8 cellular contexts compared by ENCODE assay signal in genomic region chr9:133113928-133114351, GRCh38. TPM values are rescaled to one million over a fixed set of nuclear protein-coding genes. Genes with fewer than 3 reads are reported as not detected.
DNase-seq lines count a peak whose midpoint lies in the region; ATAC-seq, FAIRE-seq and TF ChIP-seq lines count a peak whose summit lies in the region.

No MANE protein-coding gene starts in this region.

- no peak for TF ChIP-seq CTCF in GM12878 (IDR thresholded peaks at IDR 0.05 in 2 of 3, conservative IDR thresholded peaks at IDR 0.05 in 1 of 3; ENCODE audit: control insufficient read depth in 2 of 3, extremely low read depth in 1 of 3, insufficient read depth in 1 of 3, low read depth in 3 of 3, low read length in 3 of 3)

- ATAC-seq in Right ventricle myocardium inferior = peak; percentile 21
- no peak for ATAC-seq in GM12878
- no peak for ATAC-seq in GM19455 (IDR thresholded peaks at IDR 0.05; ENCODE audit: unreplicated experiment)
- no peak for ATAC-seq in GM18867 (IDR thresholded peaks at IDR 0.05; ENCODE audit: unreplicated experiment)

- H3K27ac ChIP-seq in GM12878 (ENCODE audit: control insufficient read depth, insufficient read depth) = peak overlapping the region; percentile 88
- peak overlapping the region; percentile 22 to 72 for H3K27ac ChIP-seq in mucosa of rectum (ENCODE audit: low read depth in 2 of 2, low read length in 2 of 2)

- H3K36me3 ChIP-seq in GM12878 (ENCODE audit: control insufficient read depth in 2 of 2, insufficient read depth in 2 of 2, low read length in 1 of 2) (peaks cover 9% of the 10 kb centered on the region in 2 experiments; a peak in 3 of 4 replicates), mucosa of rectum (ENCODE audit: control insufficient read depth in 2 of 2, insufficient read depth in 2 of 2, low read length in 2 of 2) (peaks cover 11 to 20% of the 10 kb centered on the region in 2 donors)

- FAIRE-seq in GM12878 (lab: Jason Lieb, UNC) = no peak

- no peak overlapping the region for H3K4me3 ChIP-seq in GM12878
- H3K4me3 ChIP-seq in mucosa of rectum (ENCODE audit: low read length in 2 of 2) = peak overlapping the region in 1 of 2 donors; percentile 7

- SMC1A ChIA-PET in GM12878 (lab: Charles Lee; ENCODE audit: uncharacterized antibody, unreplicated experiment) = interaction anchor here (1.0 to 3.9 kb wide), 7 partner anchors 10 to 96 kb away, joined by 3 to 44 read pairs (median 6); no protein-coding TSS in a partner anchor

- H3K9me3 ChIP-seq in GM12878 (replicated peaks; ENCODE audit: control insufficient read depth, insufficient read depth, low read length) (no peaks in the 10 kb centered on the region), mucosa of rectum (ENCODE audit: control insufficient read depth in 2 of 2, low read length in 2 of 2) (no peaks in the 10 kb centered on the region)

- no peak for TF ChIP-seq POLR2A in GM12878 (IDR thresholded peaks at IDR 0.05; ENCODE audit: low read depth, low read length)

- intact Hi-C loops in Right ventricle myocardium inferior (cut with DNase I) = no loop called here
- intact Hi-C loops in cardiac septum (cut with DNase I) = no loop called here
- intact Hi-C loops in GM12878 (cut with micrococcal nuclease; ENCODE audit: unreplicated experiment) = loop anchor here (2.0 kb wide), 1 partner anchor 31 kb away; no protein-coding TSS in a partner anchor

- H3K4me2 ChIP-seq in GM12878 (ENCODE audit: control insufficient read depth, insufficient read depth) = peak overlapping the region; percentile 87

- in situ Hi-C loops in GM12878 (cut with MboI) = no loop called here

- DNase-seq in Right ventricle myocardium inferior (ENCODE audit: missing footprints) = peak; percentile 72
- no peak for DNase-seq in cardiac septum (ENCODE audit: low spot score)
- DNase-seq in GM12878 (ENCODE audit: low read depth, low spot score) = no peak
- DNase-seq in effector CD4-positive, alpha-beta T cell = no peak
- DNase-seq in H4 (ENCODE audit: low spot score) = no peak

- H3K9ac ChIP-seq in GM12878 (ENCODE audit: control insufficient read depth, insufficient read depth, low read length) (peak overlapping the region; percentile 73), mucosa of rectum (ENCODE audit: low read depth in 1 of 2, low read length in 2 of 2) (peak overlapping the region; percentile 8 to 18)

- POLR2A ChIA-PET in GM12878 (lab: Charles Lee) = interaction anchor here (1.0 to 7.3 kb wide), 7 partner anchors 17 to 128 kb away, joined by 3 to 66 read pairs (median 20); partner anchors contain the start of gene GTF3C5

- no peak overlapping the region for H2AFZ ChIP-seq in GM12878 (ENCODE audit: control insufficient read depth, low read depth, low read length)

- RAD21 ChIA-PET in GM12878 (lab: Charles Lee; ENCODE audit: unreplicated experiment) = interaction anchor here (0.9 to 14.4 kb wide), 5 partner anchors 10 to 83 kb away, joined by 3 to 219 read pairs (median 4); partner anchors contain the start of gene GTF3C5

- peaks cover 57% of the 10 kb centered on the region for H3K4me1 ChIP-seq in GM12878 (ENCODE audit: control insufficient read depth, insufficient read depth, low read length)
- H3K4me1 ChIP-seq in mucosa of rectum (ENCODE audit: control insufficient read depth in 2 of 2, insufficient read depth in 2 of 2, low read length in 2 of 2) = peaks cover 49 to 57% of the 10 kb centered on the region in 2 donors

- CTCF ChIA-PET in GM12878 (lab: Yijun Ruan, JAX) = interaction anchor here (0.8 to 22.5 kb wide), 7 partner anchors 12 to 92 kb away, joined by 3 to 401 read pairs (median 9); no protein-coding TSS in a partner anchor

- H4K20me1 ChIP-seq in GM12878 (ENCODE audit: control insufficient read depth, insufficient read depth) = no peaks in the 10 kb centered on the region; the same call in 1 of the 2 replicates

- TF ChIP-seq EP300 in GM12878 (IDR thresholded peaks at IDR 0.05; ENCODE audit: borderline replicate concordance in 1 of 2, control insufficient read depth in 1 of 2, low read depth in 2 of 2, low read length in 2 of 2) = no peak

- H3K79me2 ChIP-seq in GM12878 (ENCODE audit: control insufficient read depth, insufficient read depth, low read length) = peaks cover 60% of the 10 kb centered on the region

- H3K27me3 ChIP-seq in GM12878 (replicated peaks in 1 of 2; ENCODE audit: control insufficient read depth in 2 of 2, insufficient read depth in 2 of 2, low read length in 1 of 2) (no peaks in the 10 kb centered on the region), mucosa of rectum (ENCODE audit: control insufficient read depth in 2 of 2, insufficient read depth in 2 of 2, low read length in 2 of 2) (no peaks in the 10 kb centered on the region)

- WGBS in GM12878 (ENCODE audit: insufficient coverage, insufficient replicate concordance, low lambda C conversion rate, missing lambda C conversion rate) = 90% methylated on average over 12 of the region's 12 CpGs

- TF ChIP-seq RAD21 in GM12878 (IDR thresholded peaks at IDR 0.05; ENCODE audit: insufficient read depth, low read depth, low read length) = no peak

- no TSS peak for BruUV-seq in GM12878 (replicated peaks; lab: Mats Ljungman, UMichigan)

TF ChIP-seq in GM12878, 131 proteins besides CTCF, POLR2A, EP300 and RAD21 (continues in another document):
- no peak for TF ChIP-seq RB1 (IDR thresholded peaks at IDR 0.05; ENCODE audit: borderline replicate concordance)
- TF ChIP-seq GABPA (IDR thresholded peaks at IDR 0.05; ENCODE audit: low read depth) = no peak

RNA-seq across cellular contexts. Expression of gene RALGDS, which starts 7.1 kb away (rescaled TPM):
- total RNA-seq in Right ventricle myocardium inferior = 33.7 TPM
- 23.9 TPM for total RNA-seq in cardiac septum
- total RNA-seq in GM12878 (2013; cell fraction: nucleolus; rRNA removed) = 87.1 and 89.7 TPM in 2 replicates
- total RNA-seq in GM12878 (2014; rRNA removed) = 29.7 and 34.1 TPM in 2 replicates
- total RNA-seq in GM12878 (2014; rRNA removed; fragmentation: Illumina TruSeq; extraction: Trizol) = 17.4 and 19.3 TPM in 2 replicates
- total RNA-seq in GM12878 (2021) = 30.1 and 33.3 TPM in 2 replicates
- polyA plus RNA-seq in GM12878 (2011; ENCODE audit: low read depth) = 15.0 TPM
- polyA plus RNA-seq in GM12878 (2011; rRNA removed) = 33.7 and 48.6 TPM in 2 replicates
- polyA plus RNA-seq in GM12878 (2011; cell fraction: cytosol; rRNA removed) = 56.3 and 59.0 TPM in 2 replicates
- 264 and 316 TPM in 2 replicates for polyA plus RNA-seq in GM12878 (2011; cell fraction: nucleus; rRNA removed)
- polyA plus RNA-seq in GM12878 (2012) = 22.6 and 37.4 TPM in 2 replicates
- 8.4 and 23.1 TPM in 2 replicates for polyA plus RNA-seq in GM12878 (2014; fragmentation: Illumina TruSeq; extraction: Trizol)
- 1 to 10 TPM; 1.3 to 2.0 TPM for polyA plus RNA-seq in GM12878 (2014; fragmentation: Nextera tagmentation; extraction: Ambion mirVana)
- polyA plus RNA-seq in GM12878 (2014; rRNA removed) = 43.7 and 49.3 TPM in 2 replicates
- 10 to 100 TPM in 1 of 2 experiments, 1 to 10 TPM in 1; 7.6 to 13.3 TPM for polyA plus RNA-seq in GM12878 (2016; fragmentation: Nextera tagmentation; extraction: Ambion mirVana)
- 22.2 and 36.1 TPM in 2 replicates for polyA minus RNA-seq in GM12878 (2011; rRNA and poly(A)+ RNA removed)
- polyA minus RNA-seq in GM12878 (2011; cell fraction: cytosol; rRNA and poly(A)+ RNA removed) = 9.8 and 20.6 TPM in 2 replicates
- 38.2 and 39.3 TPM in 2 replicates for polyA minus RNA-seq in GM12878 (2011; cell fraction: nucleus; rRNA and poly(A)+ RNA removed)
- 11.9 and 12.6 TPM in 2 replicates for total RNA-seq in H4 (2014; rRNA removed; shearing (Covaris generic))

RNA-seq across cellular contexts. Expression of gene GBGT1, which starts 49.8 kb away (rescaled TPM):
- total RNA-seq in Right ventricle myocardium inferior (8.2 TPM), cardiac septum (4.6 TPM), GM12878 (2014; rRNA removed) (0.68 and 1.5 TPM in 2 replicates), GM12878 (2014; rRNA removed; fragmentation: Illumina TruSeq; extraction: Trizol) (0.45 and 0.74 TPM in 2 replicates), GM12878 (2021) (1.3 and 1.4 TPM in 2 replicates)
- total RNA-seq in GM12878 (2013; cell fraction: nucleolus; rRNA removed) = 19.1 and 27.5 TPM in 2 replicates
- polyA plus RNA-seq in GM12878 (2011; ENCODE audit: low read depth) = 0.30 TPM
- polyA plus RNA-seq in GM12878 (2011; rRNA removed) (0.59 and 1.8 TPM in 2 replicates), GM12878 (2014; fragmentation: Illumina TruSeq; extraction: Trizol) (0.33 and 0.53 TPM in 2 replicates), GM12878 (2014; fragmentation: Nextera tagmentation; extraction: Ambion mirVana) (under 1 TPM; 0.08 to 0.11 TPM), GM12878 (2014; rRNA removed) (1.4 and 1.9 TPM in 2 replicates), GM12878 (2016; fragmentation: Nextera tagmentation; extraction: Ambion mirVana) (under 1 TPM; 0.12 to 0.28 TPM)
- polyA plus RNA-seq in GM12878 (2011; cell fraction: cytosol; rRNA removed) = 1.8 and 2.2 TPM in 2 replicates
- 5.1 and 5.4 TPM in 2 replicates for polyA plus RNA-seq in GM12878 (2011; cell fraction: nucleus; rRNA removed)
- 1.1 and 1.6 TPM in 2 replicates for polyA plus RNA-seq in GM12878 (2012)
- polyA minus RNA-seq in GM12878 (2011; rRNA and poly(A)+ RNA removed) = 3.3 and 4.6 TPM in 2 replicates
- 1.5 and 2.1 TPM in 2 replicates for polyA minus RNA-seq in GM12878 (2011; cell fraction: cytosol; rRNA and poly(A)+ RNA removed)
- polyA minus RNA-seq in GM12878 (2011; cell fraction: nucleus; rRNA and poly(A)+ RNA removed) = 4.8 and 6.5 TPM in 2 replicates
- total RNA-seq in H4 (2014; rRNA removed; shearing (Covaris generic)) = not detected in 2 replicates

RNA-seq across cellular contexts. Expression of gene CEL, which starts 52.2 kb away (rescaled TPM):
- total RNA-seq in Right ventricle myocardium inferior (7.7 TPM), cardiac septum (0.59 TPM), GM12878 (2014; rRNA removed) (0.23 and 0.27 TPM in 2 replicates), GM12878 (2014; rRNA removed; fragmentation: Illumina TruSeq; extraction: Trizol) (0.36 and 0.41 TPM in 2 replicates), GM12878 (2021) (4.1 and 4.6 TPM in 2 replicates)
- 0.29 and 0.64 TPM in 2 replicates for total RNA-seq in GM12878 (2013; cell fraction: nucleolus; rRNA removed)
- 0.17 TPM for polyA plus RNA-seq in GM12878 (2011; ENCODE audit: low read depth)
- polyA plus RNA-seq in GM12878 (2011; rRNA removed) (0.04 and 0.15 TPM in 2 replicates), GM12878 (2014; fragmentation: Illumina TruSeq; extraction: Trizol) (0.25 and 0.51 TPM in 2 replicates), GM12878 (2014; fragmentation: Nextera tagmentation; extraction: Ambion mirVana) (not detected), GM12878 (2014; rRNA removed) (0.80 and 1.2 TPM in 2 replicates), GM12878 (2016; fragmentation: Nextera tagmentation; extraction: Ambion mirVana) (under 1 TPM; 0.05 to 0.15 TPM)
- polyA plus RNA-seq in GM12878 (2011; cell fraction: cytosol; rRNA removed) = 0.15 and 0.20 TPM in 2 replicates
- polyA plus RNA-seq in GM12878 (2011; cell fraction: nucleus; rRNA removed) = 1.3 and 2.2 TPM in 2 replicates
- 0.74 and 0.97 TPM in 2 replicates for polyA plus RNA-seq in GM12878 (2012)
- polyA minus RNA-seq in GM12878 (2011; rRNA and poly(A)+ RNA removed) = 0.10 TPM in 1 of 2 replicates, not detected in the other
- polyA minus RNA-seq in GM12878 (2011; cell fraction: cytosol; rRNA and poly(A)+ RNA removed) = 0.53 TPM in 1 of 2 replicates, not detected in the other
- polyA minus RNA-seq in GM12878 (2011; cell fraction: nucleus; rRNA and poly(A)+ RNA removed) = 0.29 TPM in 1 of 2 replicates, not detected in the other
- 0.06 and 0.14 TPM in 2 replicates for total RNA-seq in H4 (2014; rRNA removed; shearing (Covaris generic))
